In genomic region chr17:78473951-78474630, GRCh38 we compare ENCODE assay signal across 15 cellular contexts.
DNase-seq lines count a peak whose midpoint lies in the region; ATAC-seq and TF ChIP-seq lines count a peak whose summit lies in the region.
"Had no signal": no experiment of that assay in that cellular context is flagged by ENCODE, and none has a peak within 500 bp of the region (broad histone marks: within the 10 kb centered on the region; RNA-seq: fewer than 3 reads in every experiment).

No MANE protein-coding gene starts in this region.

- peak; percentile 24 for ATAC-seq in SK-N-SH treated with all-trans-retinoic acid at 6 μM for 48 hours
- ATAC-seq in HG03575 (IDR thresholded peaks at IDR 0.05; ENCODE audit: extremely low read depth, insufficient number of reproducible peaks, low FRiP score, unreplicated experiment): peak; percentile 11
- no peak for ATAC-seq in effector memory CD8-positive, alpha-beta T cell (replicated peaks)
- no peak for ATAC-seq in GM18867 (IDR thresholded peaks at IDR 0.05; ENCODE audit: unreplicated experiment)

- H3F3A ChIP-seq in SK-N-SH (replicated peaks; ENCODE audit: insufficient read depth): no peaks in the 10 kb centered on the region

- no peak overlapping the region for H3K4me2 ChIP-seq in SK-N-SH

- H3K9ac ChIP-seq in SK-N-SH: no peak overlapping the region

- DNase-seq in SK-N-SH (no peak), thyroid gland (no peak), germinal center (ENCODE audit: low spot score) (no peak), NCI-H1105 (lab: John Stamatoyannopoulos, UW) (no peak)
- DNase-seq in effector memory CD8-positive, alpha-beta T cell: no peak
- DNase-seq: 8988T, AML-193, H7, NCI-H1436 treated with DMSO at 0.1 percent for 48 hours, NCI-H2081, NCI-H226, NCI-H526 treated with DMSO at 0.1 percent for 48 hours had no signal

- peak overlapping the region; percentile 44 to 50 for H3K4me3 Mint-ChIP-seq in effector memory CD8-positive, alpha-beta T cell

- H3K27me3 Mint-ChIP-seq in effector memory CD8-positive, alpha-beta T cell: no peaks in the 10 kb centered on the region

- TF ChIP-seq POLR2A in thyroid gland (IDR thresholded peaks at IDR 0.05): no peak

- no peak for TF ChIP-seq EP300 in SK-N-SH (IDR thresholded peaks at IDR 0.05; ENCODE audit: borderline replicate concordance in 1 of 2, low read depth in 1 of 2, low read length in 1 of 2)

- no peak for TF ChIP-seq RAD21 in SK-N-SH (IDR thresholded peaks at IDR 0.05; ENCODE audit: low read length)

- H3K27me3 ChIP-seq in SK-N-SH (ENCODE audit: insufficient read depth) (peaks cover 19% of the 10 kb centered on the region; the same call in 1 of the 2 replicates), thyroid gland (no peaks in the 10 kb centered on the region)

- no peaks in the 10 kb centered on the region for H3K9me3 Mint-ChIP-seq in effector memory CD8-positive, alpha-beta T cell

- H3K36me3 Mint-ChIP-seq in effector memory CD8-positive, alpha-beta T cell (ENCODE audit: insufficient read depth): peaks cover 6% of the 10 kb centered on the region

- peak overlapping the region; percentile 26 to 84 for H3K27ac Mint-ChIP-seq in effector memory CD8-positive, alpha-beta T cell

- H4K20me1 ChIP-seq in SK-N-SH (ENCODE audit: insufficient read depth): no peaks in the 10 kb centered on the region

- H3K9me2 ChIP-seq in SK-N-SH: no peaks in the 10 kb centered on the region

- no peaks in the 10 kb centered on the region for H3K79me2 ChIP-seq in SK-N-SH (ENCODE audit: insufficient read depth)

- POLR2A ChIA-PET in SK-N-SH (lab: Yijun Ruan, JAX): no interaction called here

- WGBS in SK-N-SH (ENCODE audit: low lambda C conversion rate): 73% methylated on average over 10 of the region's 12 CpGs
- 91 to 95% methylated on average over 8 to 12 of the region's 12 CpGs for WGBS in thyroid gland, 2 donors

- H3K4me3 ChIP-seq in SK-N-SH (ENCODE audit: low read depth in 2 of 2, low read length in 1 of 2) (no peak overlapping the region), thyroid gland (replicated peaks in 1 of 3) (no peak overlapping the region)

- H3K4me1 ChIP-seq in SK-N-SH (ENCODE audit: control insufficient read depth in 1 of 2, insufficient read depth in 2 of 2, low read depth in 1 of 2, low read length in 1 of 2) (no peaks in the 10 kb centered on the region), thyroid gland (peaks cover 5 to 7% of the 10 kb centered on the region in 2 donors)

- no peaks in the 10 kb centered on the region for H3K36me3 ChIP-seq in SK-N-SH (replicated peaks in 1 of 2; ENCODE audit: control insufficient read depth in 1 of 2, insufficient read depth in 2 of 2, low read length in 1 of 2)
- no peaks in the 10 kb centered on the region for H3K36me3 ChIP-seq in thyroid gland

- no peak for TF ChIP-seq CTCF in SK-N-SH (IDR thresholded peaks at IDR 0.05)
- no peak for TF ChIP-seq CTCF in thyroid gland (IDR thresholded peaks at IDR 0.05)

- H3K9me3 ChIP-seq in SK-N-SH (no peaks in the 10 kb centered on the region), thyroid gland (no peaks in the 10 kb centered on the region)

- peaks cover 20 to 24% of the 10 kb centered on the region in 2 donors for H3K4me1 Mint-ChIP-seq in effector memory CD8-positive, alpha-beta T cell (ENCODE audit: low read depth in 2 of 2)

- H2AFZ ChIP-seq in SK-N-SH (ENCODE audit: low read depth): no peak overlapping the region

- CTCF ChIA-PET in SK-N-SH (lab: Yijun Ruan, JAX): no interaction called here

- H3K27ac ChIP-seq in SK-N-SH (ENCODE audit: low read depth in 2 of 2, low read length in 1 of 2) (no peak overlapping the region), thyroid gland (peak overlapping the region in 2 of 3 donors; percentile 7 to 35)

- intact Hi-C loops in thyroid gland (cut with DNase I): no loop called here

TF ChIP-seq in SK-N-SH treated with all-trans-retinoic acid at 6 μM for 48 hours, 23 proteins besides CTCF, POLR2A, EP300 and RAD21:
- no peak for TF ChIP-seq ZNF565 (CRISPR knock-in tag; conservative IDR thresholded peaks at IDR 0.05; ENCODE audit: low read depth)
- no peak for TF ChIP-seq ZFP3 (CRISPR knock-in tag; IDR thresholded peaks at IDR 0.05)
- no peak for TF ChIP-seq ISL1 (CRISPR knock-in tag; IDR thresholded peaks at IDR 0.05)
- TF ChIP-seq PATZ1 (CRISPR knock-in tag; IDR thresholded peaks at IDR 0.05; ENCODE audit: borderline replicate concordance): no peak
- TF ChIP-seq POU6F1 (CRISPR knock-in tag; IDR thresholded peaks at IDR 0.05; ENCODE audit: borderline replicate concordance, low read depth): no peak
- no peak for TF ChIP-seq ZC3H10 (CRISPR knock-in tag; IDR thresholded peaks at IDR 0.05)
- no peak for TF ChIP-seq OSR1 (CRISPR knock-in tag; IDR thresholded peaks at IDR 0.05)
TF ChIP-seq in SK-N-SH treated with all-trans-retinoic acid at 6 μM for 48 hours: peak in this region for 0.

TF ChIP-seq in SK-N-SH, 30 proteins besides CTCF, POLR2A, EP300 and RAD21:
- no peak for TF ChIP-seq NRF1 (IDR thresholded peaks at IDR 0.05; ENCODE audit: low read depth, low read length)

Comparison
In these comparisons a context has a peak if more than half of its experiments do, and no peak if none do; other contexts are left out.
1. ATAC-seq: peak in SK-N-SH treated with all-trans-retinoic acid at 6 μM for 48 hours (single experiment) and HG03575 (single experiment); none in effector memory CD8-positive, alpha-beta T cell (single experiment) and GM18867 (single experiment).
2. H3K27ac ChIP-seq: peak in thyroid gland (2 of 3); none in SK-N-SH (0 of 2).